ENCODE assay signal across 32 cellular contexts in the genomic region with DNA sequence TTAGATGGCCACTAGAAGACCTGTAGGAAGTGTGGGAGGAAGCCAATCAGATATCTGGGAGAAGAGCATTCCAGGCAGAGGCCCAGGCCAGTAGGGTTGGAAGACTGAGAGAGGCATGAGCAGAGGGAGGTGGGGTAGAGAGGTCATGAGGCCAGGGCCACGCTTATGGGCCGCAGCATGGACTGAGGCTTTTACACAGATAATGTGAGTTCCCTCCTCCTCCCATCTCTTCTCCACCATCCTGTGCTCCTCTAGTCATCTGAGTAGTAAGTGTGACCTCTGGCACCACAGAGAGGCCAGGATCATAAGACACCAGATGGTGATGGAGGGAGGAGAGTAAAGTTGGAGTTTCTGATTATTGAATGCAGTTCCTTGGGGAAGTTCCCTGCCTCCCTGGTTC. TPM values are rescaled to one million over a fixed set of nuclear protein-coding genes. Genes with fewer than 3 reads are reported as not detected.
"Had no signal": no experiment of that assay in that cellular context is flagged by ENCODE, and none has a peak within 500 bp of the region (broad histone marks: within the 10 kb centered on the region; RNA-seq: fewer than 3 reads in every experiment).

No MANE protein-coding gene starts in this region.

- H3K27me3 ChIP-seq: colonic mucosa had no signal

- H3K27ac Mint-ChIP-seq: dendritic cell treated with granulocyte-macrophage colony-stimulating factor and Interleukin-4, amounts not matched to agents 40 ng/mL and 50 ng/mL, for 4 days; endodermal cell; mesothelial cell of epicardium had no signal

- H3K4me1 ChIP-seq: colonic mucosa, gastrocnemius medialis, left lung, lower lobe of right lung had no signal

- H3K9me3 Mint-ChIP-seq: dendritic cell treated with granulocyte-macrophage colony-stimulating factor and Interleukin-4, amounts not matched to agents 40 ng/mL and 50 ng/mL, for 4 days; effector memory CD8-positive, alpha-beta T cell; endodermal cell; mesothelial cell of epicardium had no signal

- H3K36me3 ChIP-seq: colonic mucosa, gastrocnemius medialis, heart right ventricle, left lung, lower lobe of right lung had no signal

- FAIRE-seq: endometrium, islet of Langerhans, keratinocyte had no signal

- H3K9me3 ChIP-seq: colonic mucosa, esophagus squamous epithelium, gastrocnemius medialis, heart right ventricle, left lung, lower lobe of right lung, mucosa of descending colon had no signal

- DNase-seq: colonic mucosa; cortex of kidney; effector CD8-positive, alpha-beta T cell; effector memory CD8-positive, alpha-beta T cell; endodermal cell; erythroblast; esophagus squamous epithelium; foreskin fibroblast; foreskin melanocyte; gastrocnemius medialis; glutamatergic neuron; head of caudate nucleus; heart right ventricle; hippocampal formation; left cardiac atrium; left lung; left ventricle myocardium superior; lower lobe of right lung; mesenchymal stem cell; mucosa of descending colon had no signal

- H3K27me3 Mint-ChIP-seq: dendritic cell treated with granulocyte-macrophage colony-stimulating factor and Interleukin-4, amounts not matched to agents 40 ng/mL and 50 ng/mL, for 4 days; effector memory CD8-positive, alpha-beta T cell had no signal

- ATAC-seq: effector memory CD8-positive, alpha-beta T cell; esophagus mucosa; gastrocnemius medialis; heart right ventricle; left cardiac atrium; left lung; left ventricle myocardium superior; lower lobe of right lung; mucosa of descending colon had no signal

- H3K36me3 Mint-ChIP-seq: mesothelial cell of epicardium had no signal

- H3K4me3 Mint-ChIP-seq: dendritic cell treated with granulocyte-macrophage colony-stimulating factor and Interleukin-4, amounts not matched to agents 40 ng/mL and 50 ng/mL, for 4 days; effector memory CD8-positive, alpha-beta T cell; endodermal cell; mesothelial cell of epicardium had no signal

- H3K27ac ChIP-seq: colonic mucosa, epithelial cell of prostate, esophagus squamous epithelium, gastrocnemius medialis, heart right ventricle, left lung, lower lobe of right lung had no signal

- H3K4me3 ChIP-seq: colonic mucosa, esophagus squamous epithelium, gastrocnemius medialis, heart right ventricle, left lung, lower lobe of right lung, mucosa of descending colon had no signal

RNA-seq across cellular contexts. Expression of a gene that starts 17.1 kb away (rescaled TPM):
- total RNA-seq: dermis microvascular lymphatic vessel endothelial cell, glomerular endothelial cell, lung microvascular endothelial cell, mesenteric fat pad, myocyte had no signal
